Comparison of ENCODE assay signal across 12 cellular contexts in the genomic region with DNA sequence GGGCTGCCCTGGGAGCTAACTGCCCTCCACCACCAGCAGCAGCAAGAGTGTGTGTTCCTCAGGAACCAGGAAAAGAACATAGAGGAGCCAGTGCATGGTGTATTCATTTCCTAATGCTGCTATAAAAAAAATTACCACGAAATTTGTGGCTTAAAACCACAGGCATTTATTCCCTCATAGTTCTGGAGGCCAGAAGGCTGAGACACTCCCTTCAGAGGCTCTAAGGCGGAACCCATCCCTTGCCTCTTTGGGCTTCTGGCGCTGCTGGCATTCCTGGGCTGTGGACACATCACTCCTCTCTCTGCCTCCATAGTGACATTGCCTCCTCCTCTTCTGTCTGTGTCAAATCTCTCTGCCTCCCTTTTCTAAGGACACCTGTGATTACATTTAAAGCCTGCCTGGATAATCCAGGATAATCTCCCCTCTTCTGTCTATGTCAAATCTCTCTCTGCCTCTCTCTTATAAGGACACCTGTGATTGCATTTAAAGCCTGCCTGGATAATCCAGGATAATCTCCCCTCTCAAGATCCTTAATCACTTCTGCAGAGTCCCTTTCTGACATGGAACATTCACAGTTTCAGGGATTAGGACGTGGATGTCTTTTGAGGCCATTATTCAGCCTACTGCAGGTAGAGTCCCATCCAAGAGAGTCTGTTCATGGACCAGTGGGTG. TPM values are rescaled to one million over a fixed set of nuclear protein-coding genes. Genes with fewer than 3 reads are reported as not detected.
DNase-seq lines count a peak whose midpoint lies in the region; ATAC-seq and TF ChIP-seq lines count a peak whose summit lies in the region.
"Had no signal": no experiment of that assay in that cellular context is flagged by ENCODE, and none has a peak within 500 bp of the region (broad histone marks: within the 10 kb centered on the region; RNA-seq: fewer than 3 reads in every experiment).

No MANE protein-coding gene starts in this region.

- H2BK15ac ChIP-seq in IMR-90 (ENCODE audit: low read depth, low read length), result no peak overlapping the region

- H3K4me1 Mint-ChIP-seq in T-helper 17 cell, result no peaks in the 10 kb centered on the region

- no peak overlapping the region for H2BK5ac ChIP-seq in IMR-90 (ENCODE audit: low read depth, low read length, poor library complexity, severe bottlenecking)

- no peak overlapping the region for H3K4ac ChIP-seq in IMR-90 (ENCODE audit: low read depth, low read length)

- ATAC-seq in IMR-90 (ENCODE audit: low read depth) (peak; percentile 83), T-helper 17 cell (no peak), left cardiac atrium (no peak), GM21528 (IDR thresholded peaks at IDR 0.05; ENCODE audit: low FRiP score, unreplicated experiment) (no peak)

- no peaks in the 10 kb centered on the region for H3K4me1 ChIP-seq in IMR-90 (ENCODE audit: control insufficient read depth, insufficient read depth, low read length)

- H2BK120ac ChIP-seq in IMR-90 (ENCODE audit: low read depth, low read length), result no peak overlapping the region

- in situ Hi-C loops in IMR-90 (cut with MboI; ENCODE audit: low sequenced_read_pairs), result no loop called here
- in situ Hi-C loops in astrocyte of the cerebellum (cut with HindIII; ENCODE audit: low sequenced_read_pairs), result no loop called here

- H3K9me3 ChIP-seq in IMR-90 (ENCODE audit: control insufficient read depth, insufficient read depth, low read length) (no peaks in the 10 kb centered on the region), T-helper 17 cell (ENCODE audit: control insufficient read depth, low read length, poor library complexity, severe bottlenecking) (no peaks in the 10 kb centered on the region)

- no peak for TF ChIP-seq RAD21 in IMR-90 (IDR thresholded peaks at IDR 0.05; ENCODE audit: low read length)

- H3K36me3 ChIP-seq in IMR-90 (ENCODE audit: control insufficient read depth, insufficient read depth, low read length), result no peaks in the 10 kb centered on the region

- H3K23ac ChIP-seq in IMR-90 (ENCODE audit: low read depth, low read length), result no peak overlapping the region

- H3K27ac ChIP-seq in IMR-90 (ENCODE audit: insufficient read depth, low read length) (no peak overlapping the region), RWPE1 (no peak overlapping the region)

- no TSS peak for BruUV-seq in IMR-90 (replicated peaks; lab: Mats Ljungman, UMichigan)

- no peak overlapping the region for H3K4me3 Mint-ChIP-seq in T-helper 17 cell
- H3K4me3 Mint-ChIP-seq: activated naive CD8-positive, alpha-beta T cell had no signal

- no peak overlapping the region for H4K91ac ChIP-seq in IMR-90 (ENCODE audit: insufficient read depth, low read depth, low read length)

- POLR2A ChIA-PET in IMR-90 (lab: Charles Lee; ENCODE audit: unreplicated experiment) (no interaction called here), RWPE1 (lab: Yijun Ruan, JAX; ENCODE audit: low non-redundant PET) (no interaction called here)

- H3K14ac ChIP-seq in IMR-90 (replicated peaks; ENCODE audit: low read depth, low read length), result no peak overlapping the region

- no peak overlapping the region for H3K56ac ChIP-seq in IMR-90 (ENCODE audit: extremely low read depth, insufficient read depth, low read length)

- H3K27me3 ChIP-seq in IMR-90 (ENCODE audit: control insufficient read depth, insufficient read depth, low read length), result no peaks in the 10 kb centered on the region; the same call in 1 of the 2 replicates

- H3K9ac ChIP-seq in IMR-90 (ENCODE audit: low read depth, low read length), result no peak overlapping the region

- no peak overlapping the region for H3K18ac ChIP-seq in IMR-90 (ENCODE audit: low read depth, low read length)

- peak; percentile 30 for DNase-seq in AG08396 (ENCODE audit: low spot score)
- peak; percentile 41 for DNase-seq in IMR-90
- peak; percentile 22 for DNase-seq in astrocyte of the cerebellum (ENCODE audit: low read depth)
- peak; percentile 86 for DNase-seq in kidney tubule cell (ENCODE audit: low spot score)
- no peak for DNase-seq in T-helper 17 cell
- no peak for DNase-seq in left cardiac atrium
- DNase-seq in RWPE1 (ENCODE audit: low spot score), result no peak
- DNase-seq: effector CD4-positive, alpha-beta T cell; NCI-H2081 treated with DMSO at 0.1 percent for 48 hours; T-helper 2 cell had no signal

- H3K36me3 Mint-ChIP-seq in T-helper 17 cell (ENCODE audit: low read depth), result no peaks in the 10 kb centered on the region
- H3K36me3 Mint-ChIP-seq: activated naive CD8-positive, alpha-beta T cell had no signal

- no peak overlapping the region for H3K4me2 ChIP-seq in IMR-90 (ENCODE audit: low read depth, low read length)

- no peak for TF ChIP-seq POLR2A in IMR-90 (IDR thresholded peaks at IDR 0.05; ENCODE audit: low read depth, low read length)

- no peak overlapping the region for H3K27ac Mint-ChIP-seq in T-helper 17 cell
- H3K27ac Mint-ChIP-seq: activated naive CD8-positive, alpha-beta T cell had no signal

- peaks cover 50% of the 10 kb centered on the region for H3K27me3 Mint-ChIP-seq in T-helper 17 cell

- no peak overlapping the region for H4K8ac ChIP-seq in IMR-90 (ENCODE audit: low read depth in 2 of 2, low read length in 2 of 2)

- H4K5ac ChIP-seq in IMR-90 (ENCODE audit: low read depth, low read length), result no peak overlapping the region

- H4K20me1 ChIP-seq in IMR-90 (ENCODE audit: insufficient read depth, low read length), result no peaks in the 10 kb centered on the region

- H3K9me1 ChIP-seq in IMR-90 (ENCODE audit: insufficient read depth, low read length), result no peaks in the 10 kb centered on the region

- TF ChIP-seq CTCF in IMR-90 (conservative IDR thresholded peaks at IDR 0.05; ENCODE audit: low read depth, low read length), result no peak
- TF ChIP-seq CTCF in astrocyte of the cerebellum (IDR thresholded peaks at IDR 0.05; ENCODE audit: low read depth, low read length, missing control alignments), result no peak
- no peak for TF ChIP-seq CTCF in RWPE1 (conservative IDR thresholded peaks at IDR 0.05; ENCODE audit: low read depth)

- no peak overlapping the region for H3K4me3 ChIP-seq in IMR-90 (ENCODE audit: insufficient read depth, low read depth, low read length)
- no peak overlapping the region for H3K4me3 ChIP-seq in astrocyte of the cerebellum (ENCODE audit: low read depth, low read length)

- no peak overlapping the region for H2AFZ ChIP-seq in IMR-90 (replicated peaks; ENCODE audit: low read length, poor library complexity)

- H3K79me1 ChIP-seq in IMR-90 (ENCODE audit: low read depth in 1 of 2, low read length in 2 of 2), result no peaks in the 10 kb centered on the region

- peak overlapping the region; percentile 42 for H2AK9ac ChIP-seq in IMR-90 (replicated peaks; ENCODE audit: low read depth, low read length, poor library complexity)

- intact Hi-C loops in IMR-90 (cut with micrococcal nuclease), result no loop called here
- intact Hi-C loops in left cardiac atrium (cut with DNase I), result no loop called here

- dilution Hi-C loops in IMR-90 (cut with HindIII; ENCODE audit: low sequenced_read_pairs, unreplicated experiment), result no loop called here

- H2AK5ac ChIP-seq in IMR-90 (ENCODE audit: low read depth, low read length), result no peak overlapping the region

- CTCF ChIA-PET in IMR-90 (lab: Yijun Ruan, JAX) (no interaction called here), RWPE1 (lab: Yijun Ruan, JAX) (interaction anchor here (0.6 kb wide), 1 partner anchor 749 kb away, joined by 3 read pairs; no protein-coding TSS in a partner anchor)

- H2BK20ac ChIP-seq in IMR-90 (ENCODE audit: low read depth, low read length), result no peak overlapping the region

- WGBS in IMR-90 (ENCODE audit: extremely low coverage in 2 of 2, insufficient read length in 1 of 2), 2 experiments, result 0% methylated on average over 1 of the region's 4 CpGs; no CpG with 5 or more reads in 1 of the 2 experiments

TF ChIP-seq in IMR-90, 13 proteins besides CTCF, POLR2A, EP300 and RAD21 (continues in another document):
- no peak for TF ChIP-seq NFE2L2 (IDR thresholded peaks at IDR 0.05; ENCODE audit: low read depth, low read length)
- TF ChIP-seq BHLHE40 (IDR thresholded peaks at IDR 0.05; ENCODE audit: low read depth, low read length), result no peak
- TF ChIP-seq RCOR1 (IDR thresholded peaks at IDR 0.05; ENCODE audit: insufficient replicate concordance, low read length), result no peak
- no peak for TF ChIP-seq SMC3 (IDR thresholded peaks at IDR 0.05; ENCODE audit: low read depth, low read length)
- no peak for TF ChIP-seq MXI1 (IDR thresholded peaks at IDR 0.05; ENCODE audit: borderline replicate concordance, low read depth, low read length)
- no peak for TF ChIP-seq CHD1 (IDR thresholded peaks at IDR 0.05; ENCODE audit: low read depth, low read length)
- TF ChIP-seq FOS (IDR thresholded peaks at IDR 0.05; ENCODE audit: low read depth, low read length), result no peak
- no peak for TF ChIP-seq RFX5 (IDR thresholded peaks at IDR 0.05; ENCODE audit: low read depth, low read length)
- no peak for TF ChIP-seq CEBPB (IDR thresholded peaks at IDR 0.05; ENCODE audit: low read depth, low read length)
- TF ChIP-seq MAFK (IDR thresholded peaks at IDR 0.05; ENCODE audit: low read depth, low read length), result no peak
- TF ChIP-seq, protein P1, sequence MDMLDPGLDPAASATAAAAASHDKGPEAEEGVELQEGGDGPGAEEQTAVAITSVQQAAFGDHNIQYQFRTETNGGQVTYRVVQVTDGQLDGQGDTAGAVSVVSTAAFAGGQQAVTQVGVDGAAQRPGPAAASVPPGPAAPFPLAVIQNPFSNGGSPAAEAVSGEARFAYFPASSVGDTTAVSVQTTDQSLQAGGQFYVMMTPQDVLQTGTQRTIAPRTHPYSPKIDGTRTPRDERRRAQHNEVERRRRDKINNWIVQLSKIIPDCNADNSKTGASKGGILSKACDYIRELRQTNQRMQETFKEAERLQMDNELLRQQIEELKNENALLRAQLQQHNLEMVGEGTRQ (IDR thresholded peaks at IDR 0.05; ENCODE audit: low read depth, low read length), result no peak

RNA-seq across cellular contexts. Expression of gene NDUFAF5, which starts 54.7 kb away (rescaled TPM):
- total RNA-seq in IMR-90 (2012; rRNA removed) (6.8 and 22.8 TPM in 2 replicates), T-helper 17 cell (10 to 100 TPM; 30.9 to 55.4 TPM), left cardiac atrium (10 to 100 TPM; 46.4 to 67.6 TPM)
- polyA plus RNA-seq in IMR-90 (2012; rRNA removed), result 11.9 and 12.3 TPM in 2 replicates
- 2.0 and 3.3 TPM in 2 replicates for polyA plus RNA-seq in IMR-90 (2012; cell fraction: cytosol; rRNA removed)
- 2.2 and 28.3 TPM in 2 replicates for polyA plus RNA-seq in IMR-90 (2012; cell fraction: nucleus; rRNA removed; ENCODE audit: low replicate concordance)

RNA-seq across cellular contexts. Expression of gene ESF1, which starts 54.8 kb away (rescaled TPM):
- 2.7 and 5.3 TPM in 2 replicates for total RNA-seq in IMR-90 (2012; rRNA removed)
- polyA plus RNA-seq in IMR-90 (2012; rRNA removed), result 2.1 and 2.6 TPM in 2 replicates
- polyA plus RNA-seq in IMR-90 (2012; cell fraction: cytosol; rRNA removed), result 0.09 and 0.14 TPM in 2 replicates
- polyA plus RNA-seq in IMR-90 (2012; cell fraction: nucleus; rRNA removed; ENCODE audit: low replicate concordance), result 0.09 and 0.94 TPM in 2 replicates
- total RNA-seq in T-helper 17 cell, result 1 to 10 TPM; 8.3 to 9.6 TPM
- total RNA-seq in left cardiac atrium, result 10 to 100 TPM; 11.6 to 18.7 TPM

Comparison
In these comparisons a context has a peak if more than half of its experiments do, and no peak if none do; other contexts are left out.
1. DNase-seq: peak in AG08396 (single experiment), IMR-90 (single experiment), astrocyte of the cerebellum (single experiment) and kidney tubule cell (single experiment); none in T-helper 17 cell (0 of 3), left cardiac atrium (single experiment) and RWPE1 (single experiment).